8 cellular contexts compared by ENCODE assay signal in genomic region chr1:222454782-222455181, GRCh38.
DNase-seq lines count a peak whose midpoint lies in the region; ATAC-seq, FAIRE-seq and TF ChIP-seq lines count a peak whose summit lies in the region.

No MANE protein-coding gene starts in this region.

- H3K9ac ChIP-seq in K562 (ENCODE audit: insufficient read depth in 1 of 2, low read depth in 2 of 2, low read length in 2 of 2), result peak overlapping the region in 1 of 2 experiments; percentile 44; a peak in 1 of 4 replicates

- H3K9me3 ChIP-seq in K562 (replicated peaks; ENCODE audit: control insufficient read depth, insufficient read depth, low read depth, low read length) (peaks cover 3% of the 10 kb centered on the region; the same call in 1 of the 2 replicates), osteoblast (ENCODE audit: low read depth, low read length) (peaks cover 3% of the 10 kb centered on the region)

- POLR2A ChIA-PET in K562 (lab: Yijun Ruan, JAX), result interaction anchor here (0.7 to 1.5 kb wide), 6 partner anchors 8 to 923 kb away, joined by 3 to 6 read pairs (median 4); no protein-coding TSS in a partner anchor

- in situ Hi-C loops in K562 (cut with MboI), result loop anchor here (10.0 kb wide), 3 partner anchors 350 to 1640 kb away; partner anchors contain the start of gene HLX

- FAIRE-seq in K562 (lab: Jason Lieb, UNC), result no peak

- H3K36me3 ChIP-seq in K562 (ENCODE audit: control insufficient read depth, insufficient read depth, low read length), result no peaks in the 10 kb centered on the region
- no peaks in the 10 kb centered on the region for H3K36me3 ChIP-seq in osteoblast (ENCODE audit: insufficient read depth, low read length)

- TF ChIP-seq POLR2A in K562 (conservative IDR thresholded peaks at IDR 0.05), result no peak

- H4K20me1 ChIP-seq in K562 (replicated peaks; ENCODE audit: control insufficient read depth, insufficient read depth, low read length) (no peaks in the 10 kb centered on the region), osteoblast (ENCODE audit: insufficient read depth, low read length) (no peaks in the 10 kb centered on the region)

- no peak overlapping the region for H3K4me3 ChIP-seq in K562
- H3K4me3 ChIP-seq in osteoblast (ENCODE audit: insufficient read depth, low read length), result peak overlapping the region; percentile 63

- BruUV-seq in K562 (replicated peaks; lab: Mats Ljungman, UMichigan), result no TSS peak

- CTCF ChIA-PET in K562 (lab: Yijun Ruan, JAX; ENCODE audit: low intra/inter-chr PET ratio), result interaction anchor here (0.6 to 1.2 kb wide), 4 partner anchors 67 to 1657 kb away, joined by 3 read pairs; no protein-coding TSS in a partner anchor

- WGBS in K562 (ENCODE audit: insufficient coverage, low coverage, missing lambda C conversion rate), result 12% methylated on average over 13 of the region's 13 CpGs

- H3K79me2 ChIP-seq in K562 (ENCODE audit: control insufficient read depth, insufficient read depth, low read length) (no peaks in the 10 kb centered on the region), osteoblast (ENCODE audit: insufficient read depth, low read length) (no peaks in the 10 kb centered on the region)

- H3K4me1 ChIP-seq in K562 (replicated peaks in 1 of 2; ENCODE audit: control insufficient read depth in 2 of 2, insufficient read depth in 2 of 2, low read length in 2 of 2) (peaks cover 0 to 6% of the 10 kb centered on the region in 2 experiments; a peak in 3 of 5 replicates), osteoblast (ENCODE audit: insufficient read depth, low read length) (peaks cover 20% of the 10 kb centered on the region)

- TF ChIP-seq CTCF in K562 (IDR thresholded peaks at IDR 0.05 in 2 of 3, conservative IDR thresholded peaks at IDR 0.05 in 1 of 3; ENCODE audit: insufficient read depth in 2 of 3, low read depth in 1 of 3, low read length in 3 of 3), result no peak
- TF ChIP-seq CTCF in osteoblast (IDR thresholded peaks at IDR 0.05; ENCODE audit: extremely low read depth, low read depth, low read length), result no peak

- H2AFZ ChIP-seq in K562 (ENCODE audit: low read depth, low read length), result peak overlapping the region; percentile 85
- H2AFZ ChIP-seq in osteoblast (ENCODE audit: low read length), result peak overlapping the region; percentile 76

- TF ChIP-seq EP300 in K562 (IDR thresholded peaks at IDR 0.05; ENCODE audit: low read length), result no peak

- ATAC-seq in HG02840 (IDR thresholded peaks at IDR 0.05; ENCODE audit: low FRiP score, unreplicated experiment) (peak; percentile 15), K562 (peak; percentile 40)

- TF ChIP-seq RAD21 in K562 (CRISPR knock-in tag; conservative IDR thresholded peaks at IDR 0.05 in 1 of 2, IDR thresholded peaks at IDR 0.05 in 1 of 2), result no peak

- intact Hi-C loops in K562 (cut with micrococcal nuclease), result loop anchor here (2.0 to 10.0 kb wide), 11 partner anchors 222 to 1644 kb away; no protein-coding TSS in a partner anchor

- H3K4me2 ChIP-seq in K562 (ENCODE audit: insufficient read depth, low read length) (no peak overlapping the region; the same call in 1 of the 2 replicates), osteoblast (ENCODE audit: insufficient read depth, low read length) (peak overlapping the region; percentile 88)

- peaks cover 0 to 6% of the 10 kb centered on the region in 2 experiments; a peak in 1 of 5 replicates for H3K27me3 ChIP-seq in K562 (ENCODE audit: control insufficient read depth in 2 of 2, insufficient read depth in 2 of 2, low read length in 2 of 2)
- H3K27me3 ChIP-seq in osteoblast (ENCODE audit: insufficient read depth, low read length), result no peaks in the 10 kb centered on the region

- no peaks in the 10 kb centered on the region for H3K9me1 ChIP-seq in K562 (ENCODE audit: control insufficient read depth, insufficient read depth, low read length)

- DNase-seq in Daoy (ENCODE audit: low read depth) (peak; percentile 14), K562 (ENCODE audit: extremely low read depth in 1 of 4, low spot score in 3 of 4) (no peak), osteoblast (ENCODE audit: insufficient read length, low spot score, missing footprints) (peak; percentile 91), A172 (ENCODE audit: low spot score) (no peak), HK-2 (ENCODE audit: unreplicated experiment) (no peak), NCI-H2029 (lab: John Stamatoyannopoulos, UW) (no peak)
- no peak for DNase-seq in activated CD4-positive, CD25-positive, alpha-beta regulatory T cell (lab: John Stamatoyannopoulos, UW)

- H3K27ac ChIP-seq in K562 (ENCODE audit: extremely low read depth, low read depth, low read length) (no peak overlapping the region), osteoblast (ENCODE audit: low read depth, low read length) (peak overlapping the region; percentile 90)

TF ChIP-seq in K562, 482 proteins besides CTCF, POLR2A, EP300 and RAD21:
- TF ChIP-seq ETV5 (CRISPR knock-in tag; IDR thresholded peaks at IDR 0.05; ENCODE audit: low read depth) (0 out of 2 replicates have a peak, but pooled peaks have one; percentile 7), ZNF140 (CRISPR knock-in tag; IDR thresholded peaks at IDR 0.05) (no peak), HOXB6 (CRISPR knock-in tag; IDR thresholded peaks at IDR 0.05; ENCODE audit: borderline replicate concordance) (no peak), NFIX (CRISPR knock-in tag; IDR thresholded peaks at IDR 0.05; ENCODE audit: low read depth) (no peak), NFRKB (IDR thresholded peaks at IDR 0.05; ENCODE audit: low read depth) (peak; percentile 23; the same call in 1 of the 2 replicates), CLOCK (CRISPR knock-in tag; IDR thresholded peaks at IDR 0.05; ENCODE audit: borderline replicate concordance) (no peak), MITF (IDR thresholded peaks at IDR 0.05) (no peak), GTF2E2 (tag; IDR thresholded peaks at IDR 0.05) (0 out of 2 replicates have a peak, but pooled peaks have one; percentile 39)

Comparison
In these comparisons a context has a peak if more than half of its experiments do, and no peak if none do; other contexts are left out.
1. DNase-seq: peak in Daoy (single experiment) and osteoblast (single experiment); none in K562 (0 of 4), activated CD4-positive, CD25-positive, alpha-beta regulatory T cell (0 of 4), A172 (single experiment), HK-2 (single experiment) and NCI-H2029 (single experiment).